ENCODE assay signal across 29 cellular contexts in genomic region chr10:131690805-131691239, GRCh38.
"Had no signal": no experiment of that assay in that cellular context is flagged by ENCODE, and none has a peak within 500 bp of the region (broad histone marks: within the 10 kb centered on the region; RNA-seq: fewer than 3 reads in every experiment).

No MANE protein-coding gene starts in this region.

- H3K4me1 Mint-ChIP-seq: central memory CD8-positive, alpha-beta T cell; immature natural killer cell; mesothelial cell of epicardium; stimulated activated naive B cell treated with anti-CD40 and anti-IgM and Interleukin-4, amounts not matched to agents 10 μg/mL and 1 μg/mL and 100 μg/mL, for 72 hours had no signal

- H3K9me3 ChIP-seq: esophagus squamous epithelium, heart right ventricle, left lung, mucosa of descending colon, pancreas, right lobe of liver, thoracic aorta, upper lobe of left lung, uterus had no signal

- H3K4me3 ChIP-seq: esophagus squamous epithelium, heart right ventricle, left lung, lung, mucosa of descending colon, pancreas, right lobe of liver, thoracic aorta, tibial nerve, upper lobe of left lung, uterus had no signal

- H3K4me1 ChIP-seq: esophagus squamous epithelium, heart right ventricle, left lung, pancreas, right lobe of liver, tibial nerve, upper lobe of left lung, uterus had no signal

- H3K9me3 Mint-ChIP-seq: central memory CD8-positive, alpha-beta T cell; mesothelial cell of epicardium; nephron progenitor cell; stimulated activated naive CD8-positive, alpha-beta T cell treated with anti-CD3 and anti-CD28 coated beads, Interleukin-15, Interleukin-2, amounts not matched to agents 100 ng/mL and 50 ng/mL, for 24 hours had no signal

- H3K27me3 Mint-ChIP-seq: central memory CD8-positive, alpha-beta T cell; stimulated activated naive CD8-positive, alpha-beta T cell treated with anti-CD3 and anti-CD28 coated beads, Interleukin-15, Interleukin-2, amounts not matched to agents 100 ng/mL and 50 ng/mL, for 24 hours had no signal

- H3K27ac Mint-ChIP-seq: effector memory CD8-positive, alpha-beta T cell; immature natural killer cell; memory B cell; mesothelial cell of epicardium; naive B cell; nephron progenitor cell; progenitor cell of endocrine pancreas; stimulated activated naive B cell treated with anti-CD40 and anti-IgM and Interleukin-4, amounts not matched to agents 10 μg/mL and 1 μg/mL and 100 μg/mL, for 72 hours; stimulated activated naive CD8-positive, alpha-beta T cell treated with anti-CD3 and anti-CD28 coated beads, Interleukin-15, Interleukin-2, amounts not matched to agents 100 ng/mL and 50 ng/mL, for 24 hours had no signal

- H3K4me3 Mint-ChIP-seq: central memory CD8-positive, alpha-beta T cell; effector memory CD8-positive, alpha-beta T cell; immature natural killer cell; memory B cell; mesothelial cell of epicardium; naive B cell; nephron progenitor cell; stimulated activated naive B cell treated with anti-CD40 and anti-IgM and Interleukin-4, amounts not matched to agents 10 μg/mL and 1 μg/mL and 100 μg/mL, for 72 hours; stimulated activated naive CD8-positive, alpha-beta T cell treated with anti-CD3 and anti-CD28 coated beads, Interleukin-15, Interleukin-2, amounts not matched to agents 100 ng/mL and 50 ng/mL, for 24 hours had no signal

- H3K36me3 Mint-ChIP-seq: memory B cell; mesothelial cell of epicardium; naive B cell; stimulated activated naive B cell treated with anti-CD40 and anti-IgM and Interleukin-4, amounts not matched to agents 10 μg/mL and 1 μg/mL and 100 μg/mL, for 72 hours had no signal

- H3K36me3 ChIP-seq: esophagus squamous epithelium, heart right ventricle, left lung, pancreas, right lobe of liver, thoracic aorta, tibial nerve, upper lobe of left lung, uterus had no signal

- FAIRE-seq: endometrium, keratinocyte, pancreas had no signal

- H3K27me3 ChIP-seq: pancreas, right lobe of liver, tibial nerve, upper lobe of left lung, uterus had no signal

- DNase-seq: cortex of kidney; effector memory CD8-positive, alpha-beta T cell; erythroblast; esophagus squamous epithelium; foreskin melanocyte; glutamatergic neuron; heart right ventricle; hippocampal formation; immature natural killer cell; mucosa of descending colon; naive B cell; nephron progenitor cell; occipital lobe; stimulated activated naive B cell treated with anti-CD40 and anti-IgM and Interleukin-4, amounts not matched to agents 10 μg/mL and 1 μg/mL and 100 μg/mL, for 72 hours; upper lobe of left lung; uterus had no signal

- H3K27ac ChIP-seq: esophagus squamous epithelium, heart right ventricle, left lung, pancreas, right lobe of liver, thoracic aorta, tibial nerve, upper lobe of left lung, uterus had no signal

- ATAC-seq: effector memory CD8-positive, alpha-beta T cell; heart right ventricle; left lung; mucosa of descending colon; pancreas; right lobe of liver; stimulated activated naive B cell treated with anti-CD40 and anti-IgM and Interleukin-4, amounts not matched to agents 10 μg/mL and 1 μg/mL and 100 μg/mL, for 72 hours had no signal
